In genomic region chr3:98733055-98733777, GRCh38 we compare ENCODE assay signal across 7 cellular contexts. TPM values are rescaled to one million over a fixed set of nuclear protein-coding genes. Genes with fewer than 3 reads are reported as not detected.
DNase-seq lines count a peak whose midpoint lies in the region; ATAC-seq and TF ChIP-seq lines count a peak whose summit lies in the region.

No MANE protein-coding gene starts in this region.

- CTCF ChIA-PET in MCF 10A (lab: Yijun Ruan, JAX) = interaction anchor here (0.7 to 1.5 kb wide), 9 partner anchors 23 to 772 kb away, joined by 3 to 6 read pairs (median 3); no protein-coding TSS in a partner anchor

- peaks cover 12% of the 10 kb centered on the region for H3K4me1 Mint-ChIP-seq in MCF 10A (ENCODE audit: insufficient read depth, unreplicated experiment)

- ATAC-seq in GM21825 (IDR thresholded peaks at IDR 0.05; ENCODE audit: unreplicated experiment) (peak; percentile 30), GM18861 (IDR thresholded peaks at IDR 0.05; ENCODE audit: unreplicated experiment) (no peak)

- H3K27ac Mint-ChIP-seq in MCF 10A (ENCODE audit: low read depth, unreplicated experiment) = peak overlapping the region; percentile 30

- intact Hi-C loops in MCF 10A (cut with micrococcal nuclease) = loop anchor here (2.0 kb wide), 1 partner anchor 46 kb away; no protein-coding TSS in a partner anchor

- H3K4me3 Mint-ChIP-seq in MCF 10A (ENCODE audit: unreplicated experiment) = peak overlapping the region; percentile 76

- H3K27me3 Mint-ChIP-seq in MCF 10A (ENCODE audit: insufficient read depth, unreplicated experiment) = no peaks in the 10 kb centered on the region

- no peaks in the 10 kb centered on the region for H3K36me3 Mint-ChIP-seq in MCF 10A (ENCODE audit: insufficient read depth, unreplicated experiment)

- no TSS peak for BruUV-seq in MCF 10A (replicated peaks; lab: Mats Ljungman, UMichigan)

- peak overlapping the region; percentile 75 for H3K4me3 ChIP-seq in skeletal muscle cell (ENCODE audit: low read depth, low read length)

- peaks cover 8% of the 10 kb centered on the region for H3K9me3 Mint-ChIP-seq in MCF 10A (ENCODE audit: unreplicated experiment)

- TF ChIP-seq CTCF in GM10266 (IDR thresholded peaks at IDR 0.05; ENCODE audit: control insufficient read depth, insufficient read depth, low read depth, missing control alignments) (no peak), MCF 10A (IDR thresholded peaks at IDR 0.05; ENCODE audit: unreplicated experiment) (no peak)

- DNase-seq in GM10266 (ENCODE audit: extremely low spot score) (peak; percentile 40), NCI-H1105 (lab: John Stamatoyannopoulos, UW) (peak; percentile 9), MCF 10A (ENCODE audit: unreplicated experiment) (peak; percentile 14), iPS-NIHi7 (ENCODE audit: extremely low spot score) (peak; percentile 53), skeletal muscle cell (ENCODE audit: low read depth) (no peak)

- POLR2A ChIA-PET in MCF 10A (lab: Yijun Ruan, JAX) = interaction anchor here (0.7 to 3.2 kb wide), 4 partner anchors 11 to 351 kb away, joined by 3 to 19 read pairs (median 6); no protein-coding TSS in a partner anchor

RNA-seq across cellular contexts. Expression of gene ST3GAL6, which starts 29.9 kb away (rescaled TPM):
- 1.2 and 1.5 TPM in 2 replicates for total RNA-seq in MCF 10A (2022)
